Comparison of ENCODE assay signal across 1 cellular context in genomic region chr17:79809530-79810137, GRCh38.
A peak's percentile ranks its signal among the peaks of the same experiment; 100 is the strongest.
TF ChIP-seq lines count a peak whose summit lies in the region.

No MANE protein-coding gene starts in this region.

TF ChIP-seq in K562, 482 proteins besides CTCF, POLR2A, EP300 and RAD21:
- no peak for TF ChIP-seq RAD51 (IDR thresholded peaks at IDR 0.05; ENCODE audit: borderline replicate concordance, low read depth)
- TF ChIP-seq ATF4 (CRISPR knock-in tag; IDR thresholded peaks at IDR 0.05) = no peak
- no peak for TF ChIP-seq LCOR (CRISPR knock-in tag; IDR thresholded peaks at IDR 0.05)
- TF ChIP-seq SMAD4 (CRISPR knock-in tag; conservative IDR thresholded peaks at IDR 0.05) = 0 out of 2 replicates have a peak, but pooled peaks have one; percentile 37
- peak; percentile 21 to 88 (median 79) for TF ChIP-seq YY1 (IDR thresholded peaks at IDR 0.05; ENCODE audit: borderline replicate concordance in 1 of 3, control insufficient read depth in 1 of 3, extremely low read depth in 1 of 3, insufficient read depth in 3 of 3, insufficient read length in 1 of 3, insufficient replicate concordance in 2 of 3, low read depth in 1 of 3, low read length in 2 of 3)
- no peak for TF ChIP-seq NFATC3 (IDR thresholded peaks at IDR 0.05)
- TF ChIP-seq CCNT2 (IDR thresholded peaks at IDR 0.05; ENCODE audit: borderline replicate concordance, extremely low read depth, insufficient read length, low read depth, low read length) = no peak
- no peak for TF ChIP-seq CHCHD3 (CRISPR knock-in tag; IDR thresholded peaks at IDR 0.05)
- TF ChIP-seq ILF3 (IDR thresholded peaks at IDR 0.05; ENCODE audit: borderline replicate concordance) = no peak
- no peak for TF ChIP-seq ZNF277 (CRISPR knock-in tag; IDR thresholded peaks at IDR 0.05; ENCODE audit: borderline replicate concordance)
- no peak for TF ChIP-seq GTF2F1 (IDR thresholded peaks at IDR 0.05; ENCODE audit: low read depth, low read length)
- no peak for TF ChIP-seq CREB3L1 (IDR thresholded peaks at IDR 0.05; ENCODE audit: borderline replicate concordance, low read depth)
- peak; percentile 7 for TF ChIP-seq RBBP5 (IDR thresholded peaks at IDR 0.05; ENCODE audit: borderline replicate concordance, insufficient read depth, low read length, poor library complexity, severe bottlenecking)
- TF ChIP-seq TRIM28 (IDR thresholded peaks at IDR 0.05) = no peak
- TF ChIP-seq POLR2G (IDR thresholded peaks at IDR 0.05; ENCODE audit: low read depth, low read length) = peak; percentile 63
- peak; percentile 75 for TF ChIP-seq RB1 (IDR thresholded peaks at IDR 0.05; ENCODE audit: low read depth)
- TF ChIP-seq MAFK (IDR thresholded peaks at IDR 0.05; ENCODE audit: low read length) = no peak
- peak; percentile 42; the same call in 1 of the 2 replicates for TF ChIP-seq PHF8 (IDR thresholded peaks at IDR 0.05; ENCODE audit: borderline replicate concordance, low read length)
- peak; percentile 64; the same call in 1 of the 2 replicates for TF ChIP-seq RBFOX2 (IDR thresholded peaks at IDR 0.05; ENCODE audit: low read depth, low read length)
- no peak for TF ChIP-seq PREB (CRISPR knock-in tag; IDR thresholded peaks at IDR 0.05)
